In the genomic region with DNA sequence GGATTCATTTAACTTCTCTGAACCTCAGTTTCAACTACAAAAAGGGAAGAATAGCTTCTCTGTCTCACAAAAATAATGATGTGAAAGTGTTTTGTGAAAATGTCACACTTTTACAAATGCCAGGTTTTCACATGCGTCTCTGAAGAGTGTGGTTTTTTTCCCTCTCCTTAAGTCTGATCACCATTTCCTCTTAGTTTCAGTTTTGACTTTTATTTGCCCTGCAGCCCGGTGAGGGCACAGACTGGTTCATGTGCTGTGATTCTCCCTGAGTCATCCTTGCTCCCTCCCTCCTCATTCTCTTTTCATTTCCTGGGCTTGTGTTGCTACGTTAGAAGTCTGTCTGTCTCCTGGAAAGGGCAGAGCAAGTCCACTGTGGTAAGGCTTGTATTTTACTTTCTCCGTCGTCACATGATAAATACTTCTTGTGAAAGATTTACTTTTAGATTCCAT, we compare ENCODE assay signal across 8 cellular contexts.
DNase-seq lines count a peak whose midpoint lies in the region; ATAC-seq, FAIRE-seq and TF ChIP-seq lines count a peak whose summit lies in the region.

No MANE protein-coding gene starts in this region.

- peak; percentile 91 for DNase-seq in AG10803 (ENCODE audit: low read depth)
- peak; percentile 36 for DNase-seq in GM19239 (ENCODE audit: insufficient read length, low spot score)
- peak; percentile 26 to 73 for DNase-seq in T47D (ENCODE audit: low read depth in 1 of 2, low spot score in 1 of 2)
- DNase-seq in stimulated activated CD4-positive, alpha-beta T cell treated with anti-CD3 and anti-CD28 coated beads, Interleukin-12 subunit alpha, Interleukin-12 subunit beta, amount 100 ng/mL, for 48 hours (ENCODE audit: low read depth in 2 of 3, low spot score in 1 of 3), result peak; percentile 17 to 35 (median 34)
- DNase-seq in NCI-H82 (lab: John Stamatoyannopoulos, UW), result no peak

- no peak for TF ChIP-seq CTCF in AG10803 (conservative IDR thresholded peaks at IDR 0.05; ENCODE audit: low read length)

- FAIRE-seq in GM19239 (lab: Jason Lieb, UNC) (peak; percentile 97), islet of Langerhans (lab: Jason Lieb, UNC) (peak; percentile 89)

- in situ Hi-C loops in T47D (cut with HindIII; ENCODE audit: low pct_unique_long_range_greater_than_20kb, low sequenced_read_pairs), result no loop called here

- peak overlapping the region; percentile 59 for H3K4me3 ChIP-seq in AG10803 (ENCODE audit: low read length)

- peak; percentile 88 for ATAC-seq in HG03460 (IDR thresholded peaks at IDR 0.05; ENCODE audit: unreplicated experiment)
- peak; percentile 99 for ATAC-seq in SK-N-SH treated with all-trans-retinoic acid at 6 μM for 48 hours

TF ChIP-seq in SK-N-SH treated with all-trans-retinoic acid at 6 μM for 48 hours, 23 proteins besides CTCF, POLR2A, EP300 and RAD21:
- TF ChIP-seq ZFP30 (CRISPR knock-in tag; IDR thresholded peaks at IDR 0.05), result no peak
- TF ChIP-seq ZFP3 (CRISPR knock-in tag; IDR thresholded peaks at IDR 0.05), result peak; percentile 97
- no peak for TF ChIP-seq TSHZ2 (CRISPR knock-in tag; IDR thresholded peaks at IDR 0.05)
- TF ChIP-seq ARNTL (CRISPR knock-in tag; IDR thresholded peaks at IDR 0.05; ENCODE audit: borderline replicate concordance, low read depth), result no peak
- TF ChIP-seq, protein P1, sequence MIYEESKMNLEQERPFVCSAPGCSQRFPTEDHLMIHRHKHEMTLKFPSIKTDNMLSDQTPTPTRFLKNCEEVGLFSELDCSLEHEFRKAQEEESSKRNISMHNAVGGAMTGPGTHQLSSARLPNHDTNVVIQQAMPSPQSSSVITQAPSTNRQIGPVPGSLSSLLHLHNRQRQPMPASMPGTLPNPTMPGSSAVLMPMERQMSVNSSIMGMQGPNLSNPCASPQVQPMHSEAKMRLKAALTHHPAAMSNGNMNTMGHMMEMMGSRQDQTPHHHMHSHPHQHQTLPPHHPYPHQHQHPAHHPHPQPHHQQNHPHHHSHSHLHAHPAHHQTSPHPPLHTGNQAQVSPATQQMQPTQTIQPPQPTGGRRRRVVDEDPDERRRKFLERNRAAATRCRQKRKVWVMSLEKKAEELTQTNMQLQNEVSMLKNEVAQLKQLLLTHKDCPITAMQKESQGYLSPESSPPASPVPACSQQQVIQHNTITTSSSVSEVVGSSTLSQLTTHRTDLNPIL (CRISPR knock-in tag; IDR thresholded peaks at IDR 0.05; ENCODE audit: low read depth), result no peak
- TF ChIP-seq POU6F1 (CRISPR knock-in tag; IDR thresholded peaks at IDR 0.05; ENCODE audit: borderline replicate concordance, low read depth), result no peak
- no peak for TF ChIP-seq ZNF70 (CRISPR knock-in tag; IDR thresholded peaks at IDR 0.05)
- no peak for TF ChIP-seq PPARA (CRISPR knock-in tag; IDR thresholded peaks at IDR 0.05; ENCODE audit: borderline replicate concordance)
